Comparison of ENCODE assay signal across 13 cellular contexts in genomic region chr2:208269091-208269490, GRCh38. TPM values are rescaled to one million over a fixed set of nuclear protein-coding genes. Genes with fewer than 3 reads are reported as not detected.
A peak's percentile ranks its signal among the peaks of the same experiment; 100 is the strongest.
DNase-seq lines count a peak whose midpoint lies in the region; ATAC-seq and TF ChIP-seq lines count a peak whose summit lies in the region.
"Had no signal": no experiment of that assay in that cellular context is flagged by ENCODE, and none has a peak within 500 bp of the region (broad histone marks: within the 10 kb centered on the region; RNA-seq: fewer than 3 reads in every experiment).

No MANE protein-coding gene starts in this region.

- in situ Hi-C loops in Panc1 (cut with HindIII; ENCODE audit: low pct_unique_long_range_greater_than_20kb, low sequenced_read_pairs), result no loop called here

- intact Hi-C loops in Panc1 (cut with micrococcal nuclease; ENCODE audit: unreplicated experiment), result no loop called here

- CTCF ChIA-PET in Panc1 (lab: Charles Lee), result interaction anchor here (0.5 kb wide), 1 partner anchor 70 kb away, joined by 3 read pairs; no protein-coding TSS in a partner anchor

- H3K4me3 ChIP-seq in BLaER1 treated with 17β-estradiol and CSF1 and Interleukin-3, amounts not matched to agents 10 nM and 100 nM, result 0 out of 20 replicates have a peak overlapping the region, but pooled peaks of 1 of the 10 experiments have one; percentile 90
- H3K4me3 ChIP-seq in GM12864 (ENCODE audit: low read depth, low read length) (no peak overlapping the region), Panc1 (ENCODE audit: low read depth in 2 of 2, low read length in 2 of 2) (no peak overlapping the region), hepatocyte (no peak overlapping the region), gastroesophageal sphincter (no peak overlapping the region)
- H3K4me3 ChIP-seq: breast epithelium, SK-N-MC had no signal

- H3K9me2 ChIP-seq in hepatocyte (replicated peaks; ENCODE audit: insufficient read depth), result no peaks in the 10 kb centered on the region

- TF ChIP-seq POLR2A in gastroesophageal sphincter (IDR thresholded peaks at IDR 0.05), result no peak

- peak; percentile 33 for TF ChIP-seq CTCF in GM12864 (IDR thresholded peaks at IDR 0.05; ENCODE audit: low read depth, low read length, missing control alignments)
- peak; percentile 25 for TF ChIP-seq CTCF in Panc1 (IDR thresholded peaks at IDR 0.05)
- no peak for TF ChIP-seq CTCF in hepatocyte (IDR thresholded peaks at IDR 0.05; ENCODE audit: poor library complexity)
- no peak for TF ChIP-seq CTCF in gastroesophageal sphincter (IDR thresholded peaks at IDR 0.05)

- POLR2A ChIA-PET in Panc1 (lab: Charles Lee), result interaction anchor here (0.6 kb wide), 1 partner anchor 21 kb away, joined by 4 read pairs; no protein-coding TSS in a partner anchor

- H3K36me3 ChIP-seq in BLaER1 treated with 17β-estradiol and CSF1 and Interleukin-3, amounts not matched to agents 10 nM and 100 nM, result peaks cover 34 to 54% (median 50%) of the 10 kb centered on the region in 11 experiments
- H3K36me3 ChIP-seq in Panc1 (ENCODE audit: control insufficient read depth, insufficient read depth, low read length) (peaks cover 31% of the 10 kb centered on the region), hepatocyte (replicated peaks; ENCODE audit: insufficient read depth, low read depth) (no peaks in the 10 kb centered on the region), gastroesophageal sphincter (peaks cover 0 to 28% of the 10 kb centered on the region in 2 donors)

- peaks cover 34 to 43% (median 40%) of the 10 kb centered on the region in 10 experiments for H3K4me1 ChIP-seq in BLaER1 treated with 17β-estradiol and CSF1 and Interleukin-3, amounts not matched to agents 10 nM and 100 nM
- H3K4me1 ChIP-seq in Panc1 (ENCODE audit: control insufficient read depth, insufficient read depth, low read length), result peaks cover 18% of the 10 kb centered on the region
- peaks cover 15% of the 10 kb centered on the region for H3K4me1 ChIP-seq in hepatocyte (ENCODE audit: insufficient read depth)
- H3K4me1 ChIP-seq in gastroesophageal sphincter, result peaks cover 0 to 42% (median 16%) of the 10 kb centered on the region in 3 donors

- H2AFZ ChIP-seq in hepatocyte, result no peak overlapping the region

- H4K20me1 ChIP-seq in BLaER1 treated with 17β-estradiol and CSF1 and Interleukin-3, amounts not matched to agents 10 nM and 100 nM, result peaks cover 13 to 66% (median 43%) of the 10 kb centered on the region in 11 experiments; a peak in 17 of 22 replicates
- H4K20me1 ChIP-seq in hepatocyte (ENCODE audit: insufficient read depth, poor library complexity, severe bottlenecking), result peaks cover 11% of the 10 kb centered on the region

- no peak for TF ChIP-seq EP300 in gastroesophageal sphincter (IDR thresholded peaks at IDR 0.05)

- H3K9me3 ChIP-seq in BLaER1 treated with 17β-estradiol and CSF1 and Interleukin-3, amounts not matched to agents 10 nM and 100 nM (replicated peaks in 1 of 11), result peaks cover 0 to 7% (median 0%) of the 10 kb centered on the region in 11 experiments; a peak in 3 of 22 replicates
- no peaks in the 10 kb centered on the region for H3K9me3 ChIP-seq in Panc1 (ENCODE audit: control insufficient read depth, insufficient read depth, low read depth, low read length)
- H3K9me3 ChIP-seq in hepatocyte (ENCODE audit: low read depth), result no peaks in the 10 kb centered on the region
- H3K9me3 ChIP-seq in gastroesophageal sphincter, result no peaks in the 10 kb centered on the region
- H3K9me3 ChIP-seq: breast epithelium had no signal

- no peak overlapping the region for H3K9ac ChIP-seq in BLaER1 treated with 17β-estradiol and CSF1 and Interleukin-3, amounts not matched to agents 10 nM and 100 nM

- no TSS peak for BruUV-seq in Panc1 (replicated peaks; lab: Mats Ljungman, UMichigan)

- no peaks in the 10 kb centered on the region for H3K27me3 ChIP-seq in BLaER1 treated with 17β-estradiol and CSF1 and Interleukin-3, amounts not matched to agents 10 nM and 100 nM
- no peaks in the 10 kb centered on the region for H3K27me3 ChIP-seq in Panc1 (ENCODE audit: control insufficient read depth, insufficient read depth, low read length)
- no peaks in the 10 kb centered on the region for H3K27me3 ChIP-seq in hepatocyte
- H3K27me3 ChIP-seq in gastroesophageal sphincter, result no peaks in the 10 kb centered on the region
- H3K27me3 ChIP-seq: breast epithelium had no signal

- 100% methylated on average over 2 of the region's 2 CpGs for WGBS in hepatocyte (ENCODE audit: low lambda C conversion rate, missing lambda C conversion rate)
- WGBS in gastroesophageal sphincter (ENCODE audit: low coverage in 1 of 2), 2 donors, result 100% methylated on average over 2 of the region's 2 CpGs

- H3K4me2 ChIP-seq in BLaER1 treated with 17β-estradiol and CSF1 and Interleukin-3, amounts not matched to agents 10 nM and 100 nM, result peak overlapping the region; percentile 88 to 100 (median 95)
- H3K4me2 ChIP-seq in hepatocyte, result no peak overlapping the region

- DNase-seq in GM12864 (ENCODE audit: low read depth), result no peak
- no peak for DNase-seq in Panc1 (ENCODE audit: low read depth, low spot score)
- DNase-seq in hepatocyte (ENCODE audit: low spot score), result peak; percentile 11
- no peak for DNase-seq in DMS153 treated with DMSO at 0.1 percent for 48 hours (lab: John Stamatoyannopoulos, UW; ENCODE audit: unreplicated experiment)
- DNase-seq in NCI-H146 (lab: John Stamatoyannopoulos, UW), result no peak
- no peak for DNase-seq in activated CD4-positive, alpha-beta T cell treated with anti-CD3 and anti-CD28 coated beads for 4 hours
- DNase-seq: activated CD4-positive, alpha-beta T cell treated with anti-CD3 and anti-CD28 coated beads, Interleukin-2, amount 50 U/mL, for 1 hour; natural killer cell; substantia nigra had no signal

- ATAC-seq in Panc1 (no peak), gastroesophageal sphincter (no peak)
- ATAC-seq: natural killer cell had no signal

- peaks cover 48% of the 10 kb centered on the region for H3K79me2 ChIP-seq in hepatocyte

- peak overlapping the region in 3 of 11 experiments; percentile 22 to 40 (median 24); a peak in 3 of 22 replicates for H3K27ac ChIP-seq in BLaER1 treated with 17β-estradiol and CSF1 and Interleukin-3, amounts not matched to agents 10 nM and 100 nM
- H3K27ac ChIP-seq in Panc1 (ENCODE audit: low read length) (no peak overlapping the region), hepatocyte (no peak overlapping the region), gastroesophageal sphincter (no peak overlapping the region)
- H3K27ac ChIP-seq: breast epithelium, SK-N-MC had no signal

RNA-seq across cellular contexts. Expression of gene PIKFYVE, which starts 3.0 kb away (rescaled TPM):
- 34.8 TPM for total RNA-seq in Panc1 (2021; ENCODE audit: unreplicated experiment)
- 10.8 TPM for polyA plus RNA-seq in Panc1 (2012; ENCODE audit: insufficient read length)
- 30.3 and 30.7 TPM in 2 replicates for total RNA-seq in hepatocyte
- 6.1 and 7.3 TPM in 2 replicates for polyA plus RNA-seq in hepatocyte
- total RNA-seq in gastroesophageal sphincter, result 10 to 100 TPM; 24.5 to 32.6 (median 27.2) TPM

RNA-seq across cellular contexts. Expression of gene IDH1, which starts 14.2 kb away (rescaled TPM):
- total RNA-seq in Panc1 (2021; ENCODE audit: unreplicated experiment) (80.2 TPM), hepatocyte (404 and 411 TPM in 2 replicates), gastroesophageal sphincter (10 to 100 TPM; 21.3 to 65.1 (median 31.7) TPM)
- polyA plus RNA-seq in Panc1 (2012; ENCODE audit: insufficient read length), result 39.9 TPM
- 235 and 263 TPM in 2 replicates for polyA plus RNA-seq in hepatocyte

Comparison
In these comparisons a context has a peak if more than half of its experiments do, and no peak if none do; other contexts are left out.
1. CTCF ChIP-seq: peak in GM12864 (single experiment) and Panc1 (single experiment); none in hepatocyte (single experiment) and gastroesophageal sphincter (0 of 4).